19 cellular contexts compared by ENCODE assay signal in genomic region chr11:64067257-64067993, GRCh38. TPM values are rescaled to one million over a fixed set of nuclear protein-coding genes. Genes with fewer than 3 reads are reported as not detected.
DNase-seq lines count a peak whose midpoint lies in the region; ATAC-seq and TF ChIP-seq lines count a peak whose summit lies in the region.
"Had no signal": no experiment of that assay in that cellular context is flagged by ENCODE, and none has a peak within 500 bp of the region (broad histone marks: within the 10 kb centered on the region; RNA-seq: fewer than 3 reads in every experiment).

No MANE protein-coding gene starts in this region.

- no peak overlapping the region for H3K27ac Mint-ChIP-seq in CD8-positive, alpha-beta T cell
- H3K27ac Mint-ChIP-seq in nephron: peak overlapping the region in 2 of 3 experiments; percentile 44 to 48

- H3K4me1 ChIP-seq in CD8-positive, alpha-beta T cell (ENCODE audit: insufficient read depth, low read length): peaks cover 15% of the 10 kb centered on the region

- H3K27ac ChIP-seq in CD8-positive, alpha-beta T cell (ENCODE audit: low read depth, low read length): no peak overlapping the region
- H3K27ac ChIP-seq in WERI-Rb-1: peak overlapping the region; percentile 68
- H3K27ac ChIP-seq: 22Rv1, C4-2B, HL-60, PC-9 had no signal

- H3K36me3 Mint-ChIP-seq in CD8-positive, alpha-beta T cell: no peaks in the 10 kb centered on the region
- H3K36me3 Mint-ChIP-seq in nephron (ENCODE audit: low read depth): no peaks in the 10 kb centered on the region

- CTCF ChIA-PET in CD8-positive, alpha-beta T cell (lab: Charles Lee): interaction anchor here (1.5 kb wide), 1 partner anchor 11 kb away, joined by 3 read pairs; no protein-coding TSS in a partner anchor

- peaks cover 9% of the 10 kb centered on the region for H3K4me1 Mint-ChIP-seq in CD8-positive, alpha-beta T cell (ENCODE audit: low read depth)
- H3K4me1 Mint-ChIP-seq in nephron: peaks cover 58% of the 10 kb centered on the region

- H3K36me3 ChIP-seq in CD8-positive, alpha-beta T cell (ENCODE audit: insufficient read depth, low read length): no peaks in the 10 kb centered on the region
- no peaks in the 10 kb centered on the region; the same call in 1 of the 2 replicates for H3K36me3 ChIP-seq in WERI-Rb-1

- POLR2A ChIA-PET in CD8-positive, alpha-beta T cell (lab: Charles Lee): no interaction called here

- H3K27me3 ChIP-seq in CD8-positive, alpha-beta T cell (ENCODE audit: insufficient read depth, low read length): no peaks in the 10 kb centered on the region
- H3K27me3 ChIP-seq in WERI-Rb-1 (ENCODE audit: insufficient read depth, low read depth, severe bottlenecking): no peaks in the 10 kb centered on the region

- DNase-seq in NCI-H1417 (lab: John Stamatoyannopoulos, UW) (peak in 2 of 3 experiments; percentile 67 to 75), NCI-H1417 treated with DMSO at 0.1 percent for 48 hours (lab: John Stamatoyannopoulos, UW) (no peak), WERI-Rb-1 (peak; percentile 45), globus pallidus (ENCODE audit: low spot score) (no peak), omental fat pad (ENCODE audit: low spot score) (no peak), posterior vena cava (ENCODE audit: low spot score) (no peak)
- DNase-seq in CD8-positive, alpha-beta T cell: peak in 3 of 7 experiments; percentile 11 to 48 (median 32)
- DNase-seq: COR-L47, HCEC 1CT, KBM-7, NCI-H1048, NCI-H187, NCI-H345, PC-9 had no signal

- H3K9me3 Mint-ChIP-seq in CD8-positive, alpha-beta T cell: no peaks in the 10 kb centered on the region
- no peaks in the 10 kb centered on the region for H3K9me3 Mint-ChIP-seq in nephron

- H3K27me3 Mint-ChIP-seq in CD8-positive, alpha-beta T cell (ENCODE audit: low read depth): peaks cover 5% of the 10 kb centered on the region
- H3K27me3 Mint-ChIP-seq in nephron (ENCODE audit: low read depth): peaks cover 18% of the 10 kb centered on the region

- H3K4me3 Mint-ChIP-seq in CD8-positive, alpha-beta T cell: no peak overlapping the region
- H3K4me3 Mint-ChIP-seq in nephron: peak overlapping the region in 1 of 3 experiments; percentile 8

- intact Hi-C loops in CD8-positive, alpha-beta T cell (cut with DNase I, micrococcal nuclease): no loop called here
- intact Hi-C loops in posterior vena cava (cut with DNase I): no loop called here

- peak overlapping the region; percentile 19 for H3K4me3 ChIP-seq in CD8-positive, alpha-beta T cell (ENCODE audit: low read depth, low read length)
- H3K4me3 ChIP-seq in WERI-Rb-1 (ENCODE audit: low read depth, low read length): no peak overlapping the region
- H3K4me3 ChIP-seq: PC-9 had no signal

- H3K9me3 ChIP-seq in CD8-positive, alpha-beta T cell (ENCODE audit: low read length): no peaks in the 10 kb centered on the region
- no peaks in the 10 kb centered on the region for H3K9me3 ChIP-seq in WERI-Rb-1 (ENCODE audit: severe bottlenecking)

- ATAC-seq in CD8-positive, alpha-beta T cell: peak; percentile 80
- no peak for ATAC-seq in omental fat pad (ENCODE audit: low FRiP score)

- no peak for TF ChIP-seq CTCF in CD8-positive, alpha-beta T cell (IDR thresholded peaks at IDR 0.05)
- TF ChIP-seq CTCF in WERI-Rb-1 (IDR thresholded peaks at IDR 0.05; ENCODE audit: low read depth, low read length) (no peak), nephron (IDR thresholded peaks at IDR 0.05; ENCODE audit: unreplicated experiment in 3 of 3) (no peak), omental fat pad (IDR thresholded peaks at IDR 0.05) (no peak)

RNA-seq across cellular contexts. Expression of gene FLRT1, which starts 31.7 kb away (rescaled TPM):
- not detected for total RNA-seq in CD8-positive, alpha-beta T cell
- total RNA-seq in omental fat pad: not detected
- total RNA-seq in posterior vena cava: under 1 TPM; 0.14 to 0.29 TPM
- total RNA-seq: SK-MEL-5 had no signal

Comparison
In these comparisons a context has a peak if more than half of its experiments do, and no peak if none do; other contexts are left out.
1. DNase-seq: peak in NCI-H1417 (2 of 3) and WERI-Rb-1 (single experiment); none in NCI-H1417 treated with DMSO at 0.1 percent for 48 hours (single experiment), globus pallidus (single experiment), omental fat pad (single experiment) and posterior vena cava (single experiment).